In genomic region chr17:82418001-82418986, GRCh38 we compare ENCODE assay signal across 8 cellular contexts. TPM values are rescaled to one million over a fixed set of nuclear protein-coding genes. Genes with fewer than 3 reads are reported as not detected.
DNase-seq lines count a peak whose midpoint lies in the region; ATAC-seq and TF ChIP-seq lines count a peak whose summit lies in the region.

HEXD (plus strand) TSS chr17:82418347; CDS start chr17:82419800, 1,453 bp downstream.
OGFOD3 (minus strand) TSS chr17:82418586; CDS start chr17:82418485, 101 bp downstream.

- POLR2A ChIA-PET in activated CD4-positive, alpha-beta T cell treated with anti-CD3 and anti-CD28 coated beads for 36 hours (lab: Charles Lee), result interaction anchor here (0.6 to 0.7 kb wide), 2 partner anchors 77 to 177 kb away, joined by 3 read pairs; no protein-coding TSS in a partner anchor

- peak within 1 kb of the TSS; percentile 73 for H3K4me3 Mint-ChIP-seq in activated CD4-positive, alpha-beta T cell treated with anti-CD3 and anti-CD28 coated beads for 36 hours

- no peaks in the 10 kb centered on the region for H3K27me3 Mint-ChIP-seq in activated CD4-positive, alpha-beta T cell treated with anti-CD3 and anti-CD28 coated beads for 36 hours

- peak within 1 kb of the TSS; percentile 82 for H3K4me3 ChIP-seq in choroid plexus epithelial cell (ENCODE audit: low read depth, low read length)

- TF ChIP-seq CTCF in choroid plexus epithelial cell (conservative IDR thresholded peaks at IDR 0.05; ENCODE audit: low read depth, low read length), result no peak

- CTCF ChIA-PET in activated CD4-positive, alpha-beta T cell treated with anti-CD3 and anti-CD28 coated beads for 36 hours (lab: Charles Lee), result interaction anchor here (0.9 to 1.6 kb wide), 9 partner anchors 8 to 212 kb away, joined by 3 to 8 read pairs (median 4); no protein-coding TSS in a partner anchor

- H3K4me1 Mint-ChIP-seq in activated CD4-positive, alpha-beta T cell treated with anti-CD3 and anti-CD28 coated beads for 36 hours, result peaks cover 21% of the 10 kb centered on the region

- H3K27me3 ChIP-seq in layer of hippocampus (ENCODE audit: control insufficient read depth, insufficient read depth, low read length), result no peaks in the 10 kb centered on the region

- peak within 1 kb of the TSS; percentile 42 for H3K27ac Mint-ChIP-seq in activated CD4-positive, alpha-beta T cell treated with anti-CD3 and anti-CD28 coated beads for 36 hours

- H3K9me3 Mint-ChIP-seq in activated CD4-positive, alpha-beta T cell treated with anti-CD3 and anti-CD28 coated beads for 36 hours (ENCODE audit: low read depth), result peaks cover 2% of the 10 kb centered on the region

- peak within 1 kb of the TSS; percentile 94 for H3K27ac ChIP-seq in layer of hippocampus (ENCODE audit: low read depth, low read length)

- peaks cover 32% of the 10 kb centered on the region for H3K36me3 Mint-ChIP-seq in activated CD4-positive, alpha-beta T cell treated with anti-CD3 and anti-CD28 coated beads for 36 hours (ENCODE audit: low read depth)

- intact Hi-C loops in activated CD4-positive, alpha-beta T cell treated with anti-CD3 and anti-CD28 coated beads for 36 hours (cut with DNase I, micrococcal nuclease), result loop anchor here (1.0 to 10.0 kb wide), 14 partner anchors 32 to 395 kb away; partner anchors contain the start of genes CYBC1 (in 2 of the 2), CENPX (in 1 of the 2), CSNK1D (in 1 of the 2) and DCXR (in 1 of the 2)

- DNase-seq in Ammon's horn (ENCODE audit: low spot score) (peak; percentile 88), NCI-H345 treated with DMSO at 0.1 percent for 48 hours (lab: John Stamatoyannopoulos, UW; ENCODE audit: unreplicated experiment) (peak; percentile 92), choroid plexus epithelial cell (ENCODE audit: low read depth) (peak; percentile 82)
- peak; percentile 91 for DNase-seq in activated CD4-positive, alpha-beta T cell treated with anti-CD3 and anti-CD28 coated beads for 36 hours
- peak; percentile 53 to 80 (median 70) for DNase-seq in stimulated activated CD4-positive, alpha-beta T cell treated with anti-CD3 and anti-CD28 coated beads, Interleukin-1b, Interleukin-23, amount 100 ng/mL, for 24 hours (ENCODE audit: low read depth in 4 of 4, low spot score in 1 of 4)

- peak; percentile 62 for ATAC-seq in GM19043 (IDR thresholded peaks at IDR 0.05; ENCODE audit: low read depth, unreplicated experiment)
- ATAC-seq in HG03342 (IDR thresholded peaks at IDR 0.05; ENCODE audit: unreplicated experiment), result peak; percentile 78
- ATAC-seq in activated CD4-positive, alpha-beta T cell treated with anti-CD3 and anti-CD28 coated beads for 36 hours, result peak; percentile 88

RNA-seq across cellular contexts. Expression of gene HEXD, which starts in this region (rescaled TPM):
- 10 to 100 TPM; 23.3 to 26.0 TPM for total RNA-seq in activated CD4-positive, alpha-beta T cell treated with anti-CD3 and anti-CD28 coated beads for 36 hours

RNA-seq across cellular contexts. Expression of gene OGFOD3, which starts in this region (rescaled TPM):
- 10 to 100 TPM; 20.0 to 22.3 TPM for total RNA-seq in activated CD4-positive, alpha-beta T cell treated with anti-CD3 and anti-CD28 coated beads for 36 hours

Comparison
In these comparisons a context has a peak if more than half of its experiments do, and no peak if none do; other contexts are left out.
1. Peak in every context shown above with its lines: DNase-seq, ATAC-seq, H3K4me3 ChIP-seq and H3K27ac ChIP-seq.